Comparison of ENCODE assay signal across 25 cellular contexts in genomic region chr5:147995846-147996245, GRCh38.
"Had no signal": no experiment of that assay in that cellular context is flagged by ENCODE, and none has a peak within 500 bp of the region (broad histone marks: within the 10 kb centered on the region; RNA-seq: fewer than 3 reads in every experiment).

No MANE protein-coding gene starts in this region.

- H3K27ac ChIP-seq: coronary artery, dorsolateral prefrontal cortex, epithelial cell of prostate, esophagus muscularis mucosa, esophagus squamous epithelium, foreskin keratinocyte, gastrocnemius medialis, gastroesophageal sphincter, heart left ventricle, heart right ventricle, hepatocyte had no signal

- DNase-seq: cortex of kidney; dermis blood vessel endothelial cell; dorsolateral prefrontal cortex; effector CD4-positive, alpha-beta T cell; effector CD8-positive, alpha-beta T cell; effector memory CD4-positive, alpha-beta T cell; effector memory CD8-positive, alpha-beta T cell; endodermal cell; erythroblast; esophagus squamous epithelium; foreskin fibroblast; foreskin keratinocyte; foreskin melanocyte; gastrocnemius medialis; glutamatergic neuron; head of caudate nucleus; heart left ventricle; heart right ventricle; hippocampal formation had no signal

- H3K4me3 ChIP-seq: coronary artery, dorsolateral prefrontal cortex, esophagus muscularis mucosa, esophagus squamous epithelium, gastrocnemius medialis, gastroesophageal sphincter, heart left ventricle, heart right ventricle, hepatocyte had no signal

- H3K4me1 ChIP-seq: esophagus muscularis mucosa, foreskin keratinocyte, gastrocnemius medialis, gastroesophageal sphincter, heart left ventricle, heart right ventricle had no signal

- H3K36me3 ChIP-seq: esophagus muscularis mucosa, esophagus squamous epithelium, gastrocnemius medialis, gastroesophageal sphincter, heart left ventricle, heart right ventricle had no signal

- H3K27me3 ChIP-seq: esophagus muscularis mucosa, esophagus squamous epithelium, foreskin keratinocyte, gastrocnemius medialis, gastroesophageal sphincter, heart left ventricle, heart right ventricle, hepatocyte had no signal

- H3K4me2 ChIP-seq: hepatocyte had no signal

- ATAC-seq: effector memory CD8-positive, alpha-beta T cell; esophagus mucosa; foreskin keratinocyte; gastrocnemius medialis; gastroesophageal sphincter; heart left ventricle; heart right ventricle had no signal

- H3K79me2 ChIP-seq: hepatocyte had no signal

- H2AFZ ChIP-seq: hepatocyte had no signal

- H3K9me3 ChIP-seq: esophagus squamous epithelium, gastrocnemius medialis had no signal
